Comparison of ENCODE assay signal across 8 cellular contexts in the genomic region with DNA sequence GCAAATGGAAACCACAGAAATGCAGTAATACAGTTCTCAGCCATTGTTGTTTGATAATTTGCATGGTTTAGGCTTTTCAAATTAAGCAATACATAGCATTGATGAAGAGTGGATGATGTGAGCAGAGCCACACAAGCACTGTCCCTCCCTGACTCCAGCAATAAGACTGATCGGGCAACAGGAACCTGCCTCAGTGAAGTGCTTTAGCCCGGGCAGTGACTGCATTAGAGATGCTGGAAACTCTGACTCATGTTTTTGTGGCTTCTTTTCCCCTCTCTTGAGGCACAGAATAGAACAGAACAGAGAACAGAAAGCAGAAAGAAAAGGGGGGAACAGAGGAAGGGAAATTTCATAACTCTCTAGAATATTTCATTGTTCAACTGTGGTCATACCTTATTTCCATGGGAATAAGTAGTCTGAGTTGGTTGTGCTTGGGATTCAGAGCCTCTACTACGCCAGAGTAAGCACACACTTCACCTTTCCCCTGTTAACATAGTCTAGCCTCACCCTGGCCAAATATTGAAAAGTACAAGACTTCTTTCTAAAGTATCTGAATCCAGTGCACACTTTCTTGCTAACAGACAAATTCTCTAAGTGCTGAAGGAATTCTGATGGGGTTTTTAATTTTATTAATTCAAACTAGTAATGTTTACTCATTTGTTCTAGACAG.
DNase-seq lines count a peak whose midpoint lies in the region; ATAC-seq and TF ChIP-seq lines count a peak whose summit lies in the region.

No MANE protein-coding gene starts in this region.

- peak overlapping the region; percentile 49 for H3K4me3 Mint-ChIP-seq in osteocyte (ENCODE audit: unreplicated experiment)

- H3K27me3 ChIP-seq in WERI-Rb-1 (ENCODE audit: insufficient read depth, low read depth, severe bottlenecking): no peaks in the 10 kb centered on the region

- no peaks in the 10 kb centered on the region for H3K27me3 Mint-ChIP-seq in osteocyte (ENCODE audit: unreplicated experiment)

- peak overlapping the region; percentile 82 for H3K27ac Mint-ChIP-seq in osteocyte (ENCODE audit: unreplicated experiment)

- no peaks in the 10 kb centered on the region for H3K9me3 ChIP-seq in WERI-Rb-1 (ENCODE audit: severe bottlenecking)

- TF ChIP-seq CTCF in osteocyte (IDR thresholded peaks at IDR 0.05) (no peak), WERI-Rb-1 (IDR thresholded peaks at IDR 0.05; ENCODE audit: low read depth, low read length) (no peak)

- no peak overlapping the region for H3K4me3 ChIP-seq in WERI-Rb-1 (ENCODE audit: low read depth, low read length)

- no peak overlapping the region for H3K27ac ChIP-seq in WERI-Rb-1

- DNase-seq in AG08395 (ENCODE audit: low spot score): peak; percentile 85
- DNase-seq in OCI-M2 (lab: John Stamatoyannopoulos, UW; ENCODE audit: unreplicated experiment): peak; percentile 11
- DNase-seq in osteocyte (ENCODE audit: extremely low spot score, unreplicated experiment): no peak
- DNase-seq in WERI-Rb-1: no peak
- DNase-seq in NCI-H1417 (lab: John Stamatoyannopoulos, UW): no peak

- H3K9me3 Mint-ChIP-seq in osteocyte (ENCODE audit: unreplicated experiment): no peaks in the 10 kb centered on the region

- no peaks in the 10 kb centered on the region for H3K36me3 Mint-ChIP-seq in osteocyte (ENCODE audit: unreplicated experiment)

- peaks cover 25% of the 10 kb centered on the region for H3K4me1 Mint-ChIP-seq in osteocyte (ENCODE audit: unreplicated experiment)

- ATAC-seq in GM18868 (IDR thresholded peaks at IDR 0.05; ENCODE audit: unreplicated experiment) (peak; percentile 99), HG02885 (IDR thresholded peaks at IDR 0.05; ENCODE audit: poor library complexity, unreplicated experiment) (peak; percentile 98), esophagus mucosa (peak; percentile 18)

- H3K36me3 ChIP-seq in WERI-Rb-1: no peaks in the 10 kb centered on the region

Comparison
In these comparisons a context has a peak if more than half of its experiments do, and no peak if none do; other contexts are left out.
1. DNase-seq: peak in AG08395 (single experiment) and OCI-M2 (single experiment); none in osteocyte (single experiment), WERI-Rb-1 (single experiment) and NCI-H1417 (0 of 3).
2. ATAC-seq: peak in every context shown above with its lines; median percentile 99 in GM18868; 98 in HG02885; 18 in esophagus mucosa.